In the genomic region with DNA sequence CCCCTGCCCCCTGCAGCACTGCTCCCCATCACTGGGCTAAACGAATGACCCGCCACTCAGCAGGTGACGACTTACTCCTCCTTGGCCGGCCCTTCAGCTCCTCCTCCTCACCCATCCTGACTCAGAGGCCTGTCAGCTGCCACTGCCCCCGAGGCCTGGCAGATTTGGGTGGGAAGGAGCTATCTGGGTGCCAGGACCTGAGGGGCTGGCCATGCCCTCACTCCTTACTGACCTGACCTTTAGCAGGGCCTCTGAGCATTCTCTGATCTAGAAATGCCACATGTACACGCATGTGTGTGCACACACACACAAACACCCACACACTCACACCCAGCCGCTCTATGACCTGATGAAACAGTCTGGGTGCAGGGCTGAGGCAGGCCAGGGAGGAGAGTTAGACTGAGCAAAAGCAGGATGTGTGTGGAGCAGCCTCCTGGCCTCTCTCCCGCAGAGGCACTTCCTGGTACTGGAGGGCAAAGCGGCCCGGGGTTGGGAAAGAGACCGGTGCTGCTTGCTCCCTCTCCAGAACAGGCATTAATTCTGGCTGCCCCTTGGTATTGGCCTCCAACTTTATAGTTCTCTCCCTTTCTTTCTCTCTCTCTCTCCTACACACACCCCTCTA, we compare ENCODE assay signal across 1 cellular context.
TF ChIP-seq lines count a peak whose summit lies in the region.

No MANE protein-coding gene starts in this region.

TF ChIP-seq in HepG2, 621 proteins besides CTCF, POLR2A, EP300 and RAD21 (continued from another document and continues in another):
- TF ChIP-seq, protein P1, sequence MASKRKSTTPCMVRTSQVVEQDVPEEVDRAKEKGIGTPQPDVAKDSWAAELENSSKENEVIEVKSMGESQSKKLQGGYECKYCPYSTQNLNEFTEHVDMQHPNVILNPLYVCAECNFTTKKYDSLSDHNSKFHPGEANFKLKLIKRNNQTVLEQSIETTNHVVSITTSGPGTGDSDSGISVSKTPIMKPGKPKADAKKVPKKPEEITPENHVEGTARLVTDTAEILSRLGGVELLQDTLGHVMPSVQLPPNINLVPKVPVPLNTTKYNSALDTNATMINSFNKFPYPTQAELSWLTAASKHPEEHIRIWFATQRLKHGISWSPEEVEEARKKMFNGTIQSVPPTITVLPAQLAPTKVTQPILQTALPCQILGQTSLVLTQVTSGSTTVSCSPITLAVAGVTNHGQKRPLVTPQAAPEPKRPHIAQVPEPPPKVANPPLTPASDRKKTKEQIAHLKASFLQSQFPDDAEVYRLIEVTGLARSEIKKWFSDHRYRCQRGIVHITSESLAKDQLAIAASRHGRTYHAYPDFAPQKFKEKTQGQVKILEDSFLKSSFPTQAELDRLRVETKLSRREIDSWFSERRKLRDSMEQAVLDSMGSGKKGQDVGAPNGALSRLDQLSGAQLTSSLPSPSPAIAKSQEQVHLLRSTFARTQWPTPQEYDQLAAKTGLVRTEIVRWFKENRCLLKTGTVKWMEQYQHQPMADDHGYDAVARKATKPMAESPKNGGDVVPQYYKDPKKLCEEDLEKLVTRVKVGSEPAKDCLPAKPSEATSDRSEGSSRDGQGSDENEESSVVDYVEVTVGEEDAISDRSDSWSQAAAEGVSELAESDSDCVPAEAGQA (IDR thresholded peaks at IDR 0.05; ENCODE audit: low read depth): no peak
- TF ChIP-seq, protein P1 (CRISPR knock-in tag; IDR thresholded peaks at IDR 0.05; ENCODE audit: borderline replicate concordance): no peak
- TF ChIP-seq POLR2G (IDR thresholded peaks at IDR 0.05; ENCODE audit: low read depth, low read length) (peak; percentile 74; the same call in 1 of the 2 replicates), ZZZ3 (CRISPR knock-in tag; IDR thresholded peaks at IDR 0.05; ENCODE audit: borderline replicate concordance) (no peak), ZNF362 (CRISPR knock-in tag; IDR thresholded peaks at IDR 0.05; ENCODE audit: borderline replicate concordance) (no peak), ZNF24 (IDR thresholded peaks at IDR 0.05) (no peak), NFATC3 (CRISPR knock-in tag; IDR thresholded peaks at IDR 0.05) (0 out of 2 replicates have a peak, but pooled peaks have one; percentile 83), ZNF83 (CRISPR knock-in tag; IDR thresholded peaks at IDR 0.05; ENCODE audit: borderline replicate concordance) (no peak), NFIC (IDR thresholded peaks at IDR 0.05; ENCODE audit: low read length) (no peak; the same call in 1 of the 2 replicates), ZNF747 (CRISPR knock-in tag; IDR thresholded peaks at IDR 0.05; ENCODE audit: borderline replicate concordance) (0 out of 2 replicates have a peak, but pooled peaks have one; percentile 15), MZF1 (CRISPR knock-in tag; IDR thresholded peaks at IDR 0.05; ENCODE audit: borderline replicate concordance) (no peak), KLF11 (CRISPR knock-in tag; IDR thresholded peaks at IDR 0.05) (no peak), JUND (CRISPR knock-in tag; IDR thresholded peaks at IDR 0.05) (no peak), ZNF784 (CRISPR knock-in tag; IDR thresholded peaks at IDR 0.05; ENCODE audit: borderline replicate concordance) (no peak), ZNF225 (CRISPR knock-in tag; IDR thresholded peaks at IDR 0.05) (0 out of 2 replicates have a peak, but pooled peaks have one; percentile 3), RFXANK (CRISPR knock-in tag; IDR thresholded peaks at IDR 0.05) (no peak; the same call in 1 of the 2 replicates), THYN1 (CRISPR knock-in tag; IDR thresholded peaks at IDR 0.05; ENCODE audit: borderline replicate concordance, low read depth) (no peak), ZNF503 (CRISPR knock-in tag; IDR thresholded peaks at IDR 0.05) (no peak), HMGXB3 (CRISPR knock-in tag; IDR thresholded peaks at IDR 0.05; ENCODE audit: borderline replicate concordance) (peak; percentile 14; the same call in 1 of the 2 replicates), ARID2 (CRISPR knock-in tag; IDR thresholded peaks at IDR 0.05; ENCODE audit: borderline replicate concordance) (no peak), ZNF709 (CRISPR knock-in tag; IDR thresholded peaks at IDR 0.05) (no peak), ZNF234 (CRISPR knock-in tag; conservative IDR thresholded peaks at IDR 0.05) (no peak), MXI1 (IDR thresholded peaks at IDR 0.05; ENCODE audit: borderline replicate concordance, low read depth, low read length) (0 out of 3 replicates have a peak, but pooled peaks have one; percentile 6), ZNF605 (CRISPR knock-in tag; IDR thresholded peaks at IDR 0.05) (no peak), DMTF1 (CRISPR knock-in tag; IDR thresholded peaks at IDR 0.05) (no peak), NR2C2 (CRISPR knock-in tag; IDR thresholded peaks at IDR 0.05; ENCODE audit: borderline replicate concordance) (peak; percentile 39; the same call in 1 of the 2 replicates), ZNF598 (CRISPR knock-in tag; IDR thresholded peaks at IDR 0.05; ENCODE audit: borderline replicate concordance) (no peak), TFDP1 (CRISPR knock-in tag; IDR thresholded peaks at IDR 0.05; ENCODE audit: borderline replicate concordance) (0 out of 2 replicates have a peak, but pooled peaks have one; percentile 49)
- TF ChIP-seq, protein P2, sequence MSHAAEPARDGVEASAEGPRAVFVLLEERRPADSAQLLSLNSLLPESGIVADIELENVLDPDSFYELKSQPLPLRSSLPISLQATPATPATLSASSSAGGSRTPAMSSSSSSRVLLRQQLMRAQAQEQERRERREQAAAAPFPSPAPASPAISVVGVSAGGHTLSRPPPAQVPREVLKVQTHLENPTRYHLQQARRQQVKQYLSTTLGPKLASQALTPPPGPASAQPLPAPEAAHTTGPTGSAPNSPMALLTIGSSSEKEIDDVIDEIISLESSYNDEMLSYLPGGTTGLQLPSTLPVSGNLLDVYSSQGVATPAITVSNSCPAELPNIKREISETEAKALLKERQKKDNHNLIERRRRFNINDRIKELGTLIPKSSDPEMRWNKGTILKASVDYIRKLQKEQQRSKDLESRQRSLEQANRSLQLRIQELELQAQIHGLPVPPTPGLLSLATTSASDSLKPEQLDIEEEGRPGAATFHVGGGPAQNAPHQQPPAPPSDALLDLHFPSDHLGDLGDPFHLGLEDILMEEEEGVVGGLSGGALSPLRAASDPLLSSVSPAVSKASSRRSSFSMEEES (CRISPR knock-in tag; IDR thresholded peaks at IDR 0.05): peak; percentile 15; the same call in 1 of the 2 replicates
- TF ChIP-seq, protein P3, sequence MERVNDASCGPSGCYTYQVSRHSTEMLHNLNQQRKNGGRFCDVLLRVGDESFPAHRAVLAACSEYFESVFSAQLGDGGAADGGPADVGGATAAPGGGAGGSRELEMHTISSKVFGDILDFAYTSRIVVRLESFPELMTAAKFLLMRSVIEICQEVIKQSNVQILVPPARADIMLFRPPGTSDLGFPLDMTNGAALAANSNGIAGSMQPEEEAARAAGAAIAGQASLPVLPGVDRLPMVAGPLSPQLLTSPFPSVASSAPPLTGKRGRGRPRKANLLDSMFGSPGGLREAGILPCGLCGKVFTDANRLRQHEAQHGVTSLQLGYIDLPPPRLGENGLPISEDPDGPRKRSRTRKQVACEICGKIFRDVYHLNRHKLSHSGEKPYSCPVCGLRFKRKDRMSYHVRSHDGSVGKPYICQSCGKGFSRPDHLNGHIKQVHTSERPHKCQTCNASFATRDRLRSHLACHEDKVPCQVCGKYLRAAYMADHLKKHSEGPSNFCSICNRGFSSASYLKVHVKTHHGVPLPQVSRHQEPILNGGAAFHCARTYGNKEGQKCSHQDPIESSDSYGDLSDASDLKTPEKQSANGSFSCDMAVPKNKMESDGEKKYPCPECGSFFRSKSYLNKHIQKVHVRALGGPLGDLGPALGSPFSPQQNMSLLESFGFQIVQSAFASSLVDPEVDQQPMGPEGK (CRISPR knock-in tag; IDR thresholded peaks at IDR 0.05): 0 out of 2 replicates have a peak, but pooled peaks have one; percentile 36
